In the genomic region with DNA sequence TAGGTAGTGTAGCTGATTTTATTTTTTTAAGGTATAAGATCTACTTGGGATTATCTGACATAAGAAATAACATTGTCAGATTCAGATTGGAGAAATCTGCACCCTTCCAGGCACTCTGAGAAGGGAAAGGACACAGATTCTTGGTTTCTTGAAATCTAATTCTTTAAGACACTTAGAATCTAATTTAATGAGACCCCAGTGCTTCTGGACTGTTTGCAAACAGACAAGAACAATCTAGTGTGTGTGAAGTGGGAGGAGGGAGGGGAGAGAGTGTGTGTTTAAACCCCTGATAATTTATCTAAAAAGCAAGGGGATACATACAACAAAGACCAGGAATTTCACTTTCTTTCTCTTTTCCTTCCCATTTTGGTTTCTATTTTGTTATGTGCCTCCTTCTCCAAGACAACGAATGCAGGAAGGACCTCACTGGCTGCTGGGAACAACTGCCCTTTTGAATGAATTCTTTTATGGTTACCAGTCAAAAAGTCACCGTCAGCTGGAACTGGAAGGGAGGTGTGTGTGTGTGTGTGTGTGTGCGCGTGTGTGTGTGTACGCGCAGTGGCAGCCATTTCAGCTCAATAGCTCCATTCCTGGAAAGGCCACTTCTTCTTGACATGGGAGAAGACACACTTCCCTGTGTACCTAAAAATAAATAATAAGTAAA, we compare ENCODE assay signal across 8 cellular contexts.
DNase-seq lines count a peak whose midpoint lies in the region; ATAC-seq and TF ChIP-seq lines count a peak whose summit lies in the region.

No MANE protein-coding gene starts in this region.

- peak; percentile 30 for DNase-seq in GDM1 (lab: John Stamatoyannopoulos, UW)
- DNase-seq in fibroblast of the aortic adventitia (ENCODE audit: low read depth) = peak; percentile 87
- no peak for DNase-seq in psoas muscle
- no peak for DNase-seq in cortex of kidney (lab: John Stamatoyannopoulos, UW)
- no peak for DNase-seq in SIG-M5 treated with dmso at 0.1 percent for 504 hours (lab: John Stamatoyannopoulos, UW; ENCODE audit: unreplicated experiment)

- intact Hi-C loops in psoas muscle (cut with DNase I) = loop anchor here (2.0 to 10.0 kb wide), 3 partner anchors 264 to 369 kb away; a partner anchor contains a TSS

- no peaks in the 10 kb centered on the region for H3K27me3 ChIP-seq in psoas muscle (ENCODE audit: insufficient read depth in 3 of 3, low read length in 2 of 3)

- no peak for TF ChIP-seq CTCF in fibroblast of the aortic adventitia (IDR thresholded peaks at IDR 0.05; ENCODE audit: insufficient read depth, low read length)
- no peak for TF ChIP-seq CTCF in psoas muscle (IDR thresholded peaks at IDR 0.05)

- H3K36me3 ChIP-seq in psoas muscle (ENCODE audit: insufficient read depth in 1 of 2, low read depth in 1 of 2) = no peaks in the 10 kb centered on the region

- H3K9me3 ChIP-seq in psoas muscle = no peaks in the 10 kb centered on the region

- 42 to 44% (median 42%) methylated on average over 6 of the region's 6 CpGs for WGBS in psoas muscle, 3 donors

- H3K27ac ChIP-seq in psoas muscle = peak overlapping the region; percentile 21

- H3K4me1 ChIP-seq in psoas muscle = peaks cover 3% of the 10 kb centered on the region

- ATAC-seq in psoas muscle = peak in 2 of 4 donors; percentile 32 to 34
- ATAC-seq in GM21825 (IDR thresholded peaks at IDR 0.05; ENCODE audit: unreplicated experiment) = no peak
- no peak for ATAC-seq in HG03045 (IDR thresholded peaks at IDR 0.05; ENCODE audit: unreplicated experiment)

- no peak overlapping the region for H3K4me3 ChIP-seq in fibroblast of the aortic adventitia (ENCODE audit: low read depth, low read length)
- H3K4me3 ChIP-seq in psoas muscle = peak overlapping the region; percentile 9

TF ChIP-seq in PFSK-1, 5 proteins besides CTCF, POLR2A, EP300 and RAD21:
- TF ChIP-seq FOXP2 (optimal IDR thresholded peaks at IDR 0.05; ENCODE audit: borderline replicate concordance, extremely low read depth, extremely low read length, insufficient read depth) (peak; percentile 55), TAF1 (IDR thresholded peaks at IDR 0.05; ENCODE audit: borderline replicate concordance, insufficient read depth, low read length) (no peak), SIN3A (IDR thresholded peaks at IDR 0.05; ENCODE audit: borderline replicate concordance, insufficient read depth, low read length) (no peak; the same call in 1 of the 2 replicates), POLR2AphosphoS5 (IDR thresholded peaks at IDR 0.05; ENCODE audit: low read depth, low read length) (no peak)
- TF ChIP-seq, protein P1, sequence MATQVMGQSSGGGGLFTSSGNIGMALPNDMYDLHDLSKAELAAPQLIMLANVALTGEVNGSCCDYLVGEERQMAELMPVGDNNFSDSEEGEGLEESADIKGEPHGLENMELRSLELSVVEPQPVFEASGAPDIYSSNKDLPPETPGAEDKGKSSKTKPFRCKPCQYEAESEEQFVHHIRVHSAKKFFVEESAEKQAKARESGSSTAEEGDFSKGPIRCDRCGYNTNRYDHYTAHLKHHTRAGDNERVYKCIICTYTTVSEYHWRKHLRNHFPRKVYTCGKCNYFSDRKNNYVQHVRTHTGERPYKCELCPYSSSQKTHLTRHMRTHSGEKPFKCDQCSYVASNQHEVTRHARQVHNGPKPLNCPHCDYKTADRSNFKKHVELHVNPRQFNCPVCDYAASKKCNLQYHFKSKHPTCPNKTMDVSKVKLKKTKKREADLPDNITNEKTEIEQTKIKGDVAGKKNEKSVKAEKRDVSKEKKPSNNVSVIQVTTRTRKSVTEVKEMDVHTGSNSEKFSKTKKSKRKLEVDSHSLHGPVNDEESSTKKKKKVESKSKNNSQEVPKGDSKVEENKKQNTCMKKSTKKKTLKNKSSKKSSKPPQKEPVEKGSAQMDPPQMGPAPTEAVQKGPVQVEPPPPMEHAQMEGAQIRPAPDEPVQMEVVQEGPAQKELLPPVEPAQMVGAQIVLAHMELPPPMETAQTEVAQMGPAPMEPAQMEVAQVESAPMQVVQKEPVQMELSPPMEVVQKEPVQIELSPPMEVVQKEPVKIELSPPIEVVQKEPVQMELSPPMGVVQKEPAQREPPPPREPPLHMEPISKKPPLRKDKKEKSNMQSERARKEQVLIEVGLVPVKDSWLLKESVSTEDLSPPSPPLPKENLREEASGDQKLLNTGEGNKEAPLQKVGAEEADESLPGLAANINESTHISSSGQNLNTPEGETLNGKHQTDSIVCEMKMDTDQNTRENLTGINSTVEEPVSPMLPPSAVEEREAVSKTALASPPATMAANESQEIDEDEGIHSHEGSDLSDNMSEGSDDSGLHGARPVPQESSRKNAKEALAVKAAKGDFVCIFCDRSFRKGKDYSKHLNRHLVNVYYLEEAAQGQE (IDR thresholded peaks at IDR 0.05; ENCODE audit: insufficient read depth in 1 of 2, low read depth in 2 of 2, low read length in 2 of 2) = no peak

Comparison
In these comparisons a context has a peak if more than half of its experiments do, and no peak if none do; other contexts are left out.
1. DNase-seq: peak in GDM1 (single experiment) and fibroblast of the aortic adventitia (single experiment); none in psoas muscle (0 of 2), cortex of kidney (single experiment) and SIG-M5 treated with dmso at 0.1 percent for 504 hours (single experiment).